8 cellular contexts compared by ENCODE assay signal in genomic region chr14:68939893-68940613, GRCh38. TPM values are rescaled to one million over a fixed set of nuclear protein-coding genes. Genes with fewer than 3 reads are reported as not detected.
DNase-seq lines count a peak whose midpoint lies in the region; FAIRE-seq and TF ChIP-seq lines count a peak whose summit lies in the region.

No MANE protein-coding gene starts in this region.

- peak overlapping the region; percentile 66 for H3K27ac ChIP-seq in cingulate gyrus (ENCODE audit: low read depth, low read length)

- TF ChIP-seq EP300 in Ishikawa (IDR thresholded peaks at IDR 0.05; ENCODE audit: borderline replicate concordance), result peak; percentile 95

- DNase-seq in A172 (ENCODE audit: low spot score) (peak; percentile 96), medulla oblongata (ENCODE audit: extremely low spot score) (peak; percentile 42), urothelium cell line (ENCODE audit: low spot score) (peak; percentile 96), NCI-H748 (lab: John Stamatoyannopoulos, UW; ENCODE audit: unreplicated experiment) (no peak), T-helper 1 cell (no peak), HUDEP-2 (lab: John Stamatoyannopoulos, UW; ENCODE audit: unreplicated experiment in 76 of 76) (no peak)

- FAIRE-seq in urothelium cell line (lab: Jason Lieb, UNC), result peak; percentile 95

- no peak; the same call in 1 of the 2 replicates for TF ChIP-seq RAD21 in Ishikawa (IDR thresholded peaks at IDR 0.05; ENCODE audit: low read depth)

TF ChIP-seq in Ishikawa, 13 proteins besides CTCF, POLR2A, EP300 and RAD21:
- TF ChIP-seq REST (IDR thresholded peaks at IDR 0.05; ENCODE audit: low read depth) (no peak), TEAD4 (IDR thresholded peaks at IDR 0.05) (peak; percentile 91), ZBTB7A (IDR thresholded peaks at IDR 0.05; ENCODE audit: low read depth) (0 out of 2 replicates have a peak, but pooled peaks have one; percentile 53), CEBPB (IDR thresholded peaks at IDR 0.05) (peak; percentile 19; the same call in 1 of the 2 replicates), CREB1 (IDR thresholded peaks at IDR 0.05; ENCODE audit: low read depth) (no peak), MAX (IDR thresholded peaks at IDR 0.05) (peak; percentile 64), FOXM1 (IDR thresholded peaks at IDR 0.05; ENCODE audit: borderline replicate concordance, low read depth) (peak; percentile 89), TCF12 (IDR thresholded peaks at IDR 0.05; ENCODE audit: low read depth) (peak; percentile 92), USF1 (IDR thresholded peaks at IDR 0.05) (no peak), TAF1 (IDR thresholded peaks at IDR 0.05; ENCODE audit: low read depth) (no peak), YY1 (IDR thresholded peaks at IDR 0.05; ENCODE audit: low read depth) (peak; percentile 29), NFIC (IDR thresholded peaks at IDR 0.05) (peak; percentile 89)
TF ChIP-seq in Ishikawa: peak in this region for 8.

RNA-seq across cellular contexts. Expression of gene ACTN1, which starts 39.0 kb away (rescaled TPM):
- 146 and 148 TPM in 2 replicates for total RNA-seq in A172 (2014; rRNA removed; shearing (Covaris generic))

Comparison
In these comparisons a context has a peak if more than half of its experiments do, and no peak if none do; other contexts are left out.
1. DNase-seq: peak in A172 (single experiment), medulla oblongata (single experiment) and urothelium cell line (single experiment); none in NCI-H748 (single experiment), T-helper 1 cell (0 of 5) and HUDEP-2 (0 of 76).